In genomic region chr18:33183136-33183535, GRCh38 we compare ENCODE assay signal across 12 cellular contexts.
DNase-seq lines count a peak whose midpoint lies in the region; ATAC-seq and TF ChIP-seq lines count a peak whose summit lies in the region.
"Had no signal": no experiment of that assay in that cellular context is flagged by ENCODE, and none has a peak within 500 bp of the region (broad histone marks: within the 10 kb centered on the region; RNA-seq: fewer than 3 reads in every experiment).

No MANE protein-coding gene starts in this region.

- no peaks in the 10 kb centered on the region for H3K36me3 ChIP-seq in spleen
- no peaks in the 10 kb centered on the region for H3K36me3 ChIP-seq in naive thymus-derived CD4-positive, alpha-beta T cell (ENCODE audit: control insufficient read depth in 2 of 3, insufficient read depth in 3 of 3, low read length in 3 of 3)
- H3K36me3 ChIP-seq in vagina: no peaks in the 10 kb centered on the region

- TF ChIP-seq POLR2A in spleen (IDR thresholded peaks at IDR 0.05) (no peak), vagina (IDR thresholded peaks at IDR 0.05) (no peak)

- H3K4me1 ChIP-seq in spleen (no peaks in the 10 kb centered on the region), vagina (no peaks in the 10 kb centered on the region)
- no peaks in the 10 kb centered on the region for H3K4me1 ChIP-seq in naive thymus-derived CD4-positive, alpha-beta T cell (ENCODE audit: control insufficient read depth in 2 of 2, insufficient read depth in 2 of 2, low read length in 2 of 2)
- H3K4me1 ChIP-seq: Caco-2 had no signal

- no peak overlapping the region for H3K27ac Mint-ChIP-seq in naive thymus-derived CD4-positive, alpha-beta T cell
- H3K27ac Mint-ChIP-seq: CD4-positive, alpha-beta T cell; H9 had no signal

- TF ChIP-seq CTCF in spleen (IDR thresholded peaks at IDR 0.05 in 8 of 11, conservative IDR thresholded peaks at IDR 0.05 in 3 of 11) (no peak), vagina (IDR thresholded peaks at IDR 0.05) (no peak)

- peaks cover 0 to 8% (median 2%) of the 10 kb centered on the region in 11 donors for H3K9me3 Mint-ChIP-seq in naive thymus-derived CD4-positive, alpha-beta T cell
- H3K9me3 Mint-ChIP-seq: CD4-positive, alpha-beta T cell; H9 had no signal

- intact Hi-C loops in spleen (cut with DNase I; ENCODE audit: low total_unique reads): no loop called here
- intact Hi-C loops in naive thymus-derived CD4-positive, alpha-beta T cell (cut with micrococcal nuclease): no loop called here
- intact Hi-C loops in vagina (cut with DNase I): no loop called here

- no peak overlapping the region for H3K4me3 ChIP-seq in spleen
- no peak overlapping the region for H3K4me3 ChIP-seq in naive thymus-derived CD4-positive, alpha-beta T cell (ENCODE audit: low read length)
- H3K4me3 ChIP-seq in vagina: no peak overlapping the region

- DNase-seq in HEK293T (ENCODE audit: extremely low spot score) (no peak), NCI-H69 (lab: John Stamatoyannopoulos, UW) (peak; percentile 25), left kidney (ENCODE audit: low read depth, low spot score) (peak; percentile 48), spleen (no peak), vagina (ENCODE audit: extremely low spot score in 2 of 2) (no peak)
- DNase-seq in naive thymus-derived CD4-positive, alpha-beta T cell: no peak
- DNase-seq: AML-193; Caco-2; CD4-positive, alpha-beta T cell; H9 had no signal

- no peaks in the 10 kb centered on the region for H3K4me1 Mint-ChIP-seq in naive thymus-derived CD4-positive, alpha-beta T cell

- H3K36me3 Mint-ChIP-seq in naive thymus-derived CD4-positive, alpha-beta T cell: no peaks in the 10 kb centered on the region

- POLR2A ChIA-PET in HEK293T (lab: Yijun Ruan, JAX): no interaction called here
- POLR2A ChIA-PET in naive thymus-derived CD4-positive, alpha-beta T cell (lab: Charles Lee): no interaction called here

- no peak for ATAC-seq in naive thymus-derived CD4-positive, alpha-beta T cell
- ATAC-seq: HepG2 had no signal

- H3K27me3 ChIP-seq in spleen (replicated peaks in 1 of 7): no peaks in the 10 kb centered on the region
- H3K27me3 ChIP-seq in naive thymus-derived CD4-positive, alpha-beta T cell (ENCODE audit: control insufficient read depth in 2 of 2, insufficient read depth in 2 of 2, low read length in 2 of 2): no peaks in the 10 kb centered on the region
- H3K27me3 ChIP-seq in vagina: no peaks in the 10 kb centered on the region

- H3K27me3 Mint-ChIP-seq in naive thymus-derived CD4-positive, alpha-beta T cell: no peaks in the 10 kb centered on the region
- H3K27me3 Mint-ChIP-seq: CD4-positive, alpha-beta T cell had no signal

- CTCF ChIA-PET in HEK293T (lab: Yijun Ruan, JAX): interaction anchor here (1.4 kb wide), 1 partner anchor 12 kb away, joined by 3 read pairs; no protein-coding TSS in a partner anchor
- CTCF ChIA-PET in naive thymus-derived CD4-positive, alpha-beta T cell (lab: Charles Lee): no interaction called here

- H3K27ac ChIP-seq in spleen (no peak overlapping the region), vagina (no peak overlapping the region)
- no peak overlapping the region for H3K27ac ChIP-seq in naive thymus-derived CD4-positive, alpha-beta T cell (ENCODE audit: low read depth, low read length)
- H3K27ac ChIP-seq: C4-2B had no signal

- 86 to 93% (median 90%) methylated on average over 4 of the region's 4 CpGs for WGBS in spleen, 5 donors

- no peak overlapping the region for H3K4me3 Mint-ChIP-seq in naive thymus-derived CD4-positive, alpha-beta T cell
- H3K4me3 Mint-ChIP-seq: CD4-positive, alpha-beta T cell; H9 had no signal

- no peaks in the 10 kb centered on the region for H3K9me3 ChIP-seq in spleen
- no peaks in the 10 kb centered on the region for H3K9me3 ChIP-seq in naive thymus-derived CD4-positive, alpha-beta T cell (ENCODE audit: control insufficient read depth in 2 of 3, low read length in 3 of 3)
- H3K9me3 ChIP-seq in vagina: no peaks in the 10 kb centered on the region
- H3K9me3 ChIP-seq: Caco-2 had no signal

TF ChIP-seq in HEK293T, 16 proteins besides CTCF, POLR2A, EP300 and RAD21:
- TF ChIP-seq FOXM1 (IDR thresholded peaks at IDR 0.05; ENCODE audit: borderline replicate concordance) (0 out of 2 replicates have a peak, but pooled peaks have one; percentile 28), PKNOX1 (IDR thresholded peaks at IDR 0.05) (no peak)

Comparison
In these comparisons a context has a peak if more than half of its experiments do, and no peak if none do; other contexts are left out.
1. DNase-seq: peak in NCI-H69 (single experiment) and left kidney (single experiment); none in HEK293T (single experiment), spleen (single experiment), naive thymus-derived CD4-positive, alpha-beta T cell (0 of 9) and vagina (0 of 2).